8 cellular contexts compared by ENCODE assay signal in the genomic region with DNA sequence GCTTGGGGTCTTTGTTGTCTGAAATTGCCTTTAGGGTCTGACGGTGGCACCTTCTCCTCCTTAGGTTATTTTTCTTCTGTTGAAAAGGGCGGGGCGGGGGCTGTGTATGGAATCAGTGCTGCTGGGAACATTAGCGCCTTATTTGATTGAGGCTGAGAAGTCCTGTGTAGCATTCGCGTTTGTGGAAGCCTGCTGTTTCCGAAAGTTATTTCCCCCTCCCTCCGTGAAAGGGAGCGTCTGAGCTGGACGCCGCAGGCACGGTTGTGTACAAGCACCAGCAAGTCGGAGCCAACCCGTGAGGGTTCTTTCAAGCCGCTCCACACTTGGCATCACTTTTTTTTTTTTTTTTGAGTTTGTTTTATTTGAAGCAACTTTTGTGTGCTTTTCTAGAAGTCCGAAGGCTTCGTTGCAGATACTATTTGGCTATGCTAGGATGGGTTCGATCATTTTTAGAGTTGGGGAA. TPM values are rescaled to one million over a fixed set of nuclear protein-coding genes. Genes with fewer than 3 reads are reported as not detected.
DNase-seq lines count a peak whose midpoint lies in the region; ATAC-seq and TF ChIP-seq lines count a peak whose summit lies in the region.

No MANE protein-coding gene starts in this region.

- H3K9me3 ChIP-seq in left lung = no peaks in the 10 kb centered on the region

- TF ChIP-seq CTCF in left lung (IDR thresholded peaks at IDR 0.05) = no peak

- H3K36me3 ChIP-seq in left lung = no peaks in the 10 kb centered on the region

- peak; percentile 61 for ATAC-seq in left lung

- DNase-seq in D341Med (ENCODE audit: low spot score) (peak; percentile 58), H4 (ENCODE audit: low spot score) (peak; percentile 66), NCI-H146 (lab: John Stamatoyannopoulos, UW) (peak; percentile 53), cerebellum (ENCODE audit: low spot score) (peak; percentile 31), left lung (peak; percentile 57 to 75), iPS-NIHi7 (ENCODE audit: extremely low spot score) (no peak)
- DNase-seq in activated CD4-positive, alpha-beta T cell treated with anti-CD3 and anti-CD28 coated beads for 1 hour = peak; percentile 38
- DNase-seq in stimulated activated CD4-positive, alpha-beta T cell treated with anti-CD3 and anti-CD28 coated beads, TNF-alpha, amount 100 ng/mL, for 4 hours (ENCODE audit: low read depth in 3 of 3) = peak; percentile 15 to 17 (median 15)

- intact Hi-C loops in left lung (cut with DNase I) = no loop called here

- peak overlapping the region; percentile 54 to 63 for H3K4me3 ChIP-seq in left lung

- H3K4me1 ChIP-seq in left lung = peaks cover 0 to 13% of the 10 kb centered on the region in 2 donors

- H3K27me3 ChIP-seq in left lung = peaks cover 2 to 56% of the 10 kb centered on the region in 2 donors

- H3K27ac ChIP-seq in left lung = peak overlapping the region; percentile 83 to 91

RNA-seq across cellular contexts. Expression of gene SYNE2, which starts 1.1 kb away (rescaled TPM):
- total RNA-seq in H4 (2014; rRNA removed; shearing (Covaris generic)) = 6.1 and 10.3 TPM in 2 replicates
- total RNA-seq in cerebellum (167 TPM), left lung (10 to 100 TPM; 59.6 to 72.1 TPM)
